In the genomic region with DNA sequence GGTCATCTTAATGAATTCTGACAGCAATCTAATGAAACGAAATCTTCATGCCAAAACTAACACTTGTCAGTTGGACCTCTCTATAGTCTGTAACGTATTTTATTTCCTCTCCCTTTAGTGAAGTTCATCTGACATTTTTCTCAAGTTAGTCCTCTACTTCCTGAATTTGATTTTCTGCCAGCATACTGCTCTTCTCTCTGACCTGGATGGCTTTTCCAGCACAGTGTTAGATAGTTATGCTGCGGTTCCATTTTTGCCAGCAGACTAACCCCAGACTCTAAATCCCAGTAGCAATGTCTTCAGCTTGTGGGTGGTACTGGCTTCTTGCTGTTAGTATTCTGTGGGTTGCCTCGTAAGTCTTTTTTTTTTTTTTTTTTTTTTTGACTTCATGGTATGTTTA, we compare ENCODE assay signal across 1 cellular context.
TF ChIP-seq lines count a peak whose summit lies in the region.

No MANE protein-coding gene starts in this region.

TF ChIP-seq in endothelial cell of umbilical vein, 7 proteins besides CTCF, POLR2A, EP300 and RAD21:
- TF ChIP-seq POLR2AphosphoS5 (IDR thresholded peaks at IDR 0.05; ENCODE audit: insufficient read depth, low read depth, low read length) (no peak), GATA2 (IDR thresholded peaks at IDR 0.05; ENCODE audit: insufficient read depth, insufficient read length, low read depth, low read length) (no peak), MAX (IDR thresholded peaks at IDR 0.05; ENCODE audit: insufficient read depth, insufficient read length) (no peak), JUN (IDR thresholded peaks at IDR 0.05; ENCODE audit: borderline replicate concordance, insufficient read depth, insufficient read length, low read depth) (no peak), FOS (IDR thresholded peaks at IDR 0.05; ENCODE audit: borderline replicate concordance, insufficient read depth, low read length) (no peak), MYC (IDR thresholded peaks at IDR 0.05; ENCODE audit: low read depth, low read length) (no peak), EZH2 (IDR thresholded peaks at IDR 0.05; ENCODE audit: borderline replicate concordance, low read depth, low read length, severe bottlenecking) (no peak)
TF ChIP-seq in endothelial cell of umbilical vein: peak in this region for 0.
